Comparison of ENCODE assay signal across 8 cellular contexts in the genomic region with DNA sequence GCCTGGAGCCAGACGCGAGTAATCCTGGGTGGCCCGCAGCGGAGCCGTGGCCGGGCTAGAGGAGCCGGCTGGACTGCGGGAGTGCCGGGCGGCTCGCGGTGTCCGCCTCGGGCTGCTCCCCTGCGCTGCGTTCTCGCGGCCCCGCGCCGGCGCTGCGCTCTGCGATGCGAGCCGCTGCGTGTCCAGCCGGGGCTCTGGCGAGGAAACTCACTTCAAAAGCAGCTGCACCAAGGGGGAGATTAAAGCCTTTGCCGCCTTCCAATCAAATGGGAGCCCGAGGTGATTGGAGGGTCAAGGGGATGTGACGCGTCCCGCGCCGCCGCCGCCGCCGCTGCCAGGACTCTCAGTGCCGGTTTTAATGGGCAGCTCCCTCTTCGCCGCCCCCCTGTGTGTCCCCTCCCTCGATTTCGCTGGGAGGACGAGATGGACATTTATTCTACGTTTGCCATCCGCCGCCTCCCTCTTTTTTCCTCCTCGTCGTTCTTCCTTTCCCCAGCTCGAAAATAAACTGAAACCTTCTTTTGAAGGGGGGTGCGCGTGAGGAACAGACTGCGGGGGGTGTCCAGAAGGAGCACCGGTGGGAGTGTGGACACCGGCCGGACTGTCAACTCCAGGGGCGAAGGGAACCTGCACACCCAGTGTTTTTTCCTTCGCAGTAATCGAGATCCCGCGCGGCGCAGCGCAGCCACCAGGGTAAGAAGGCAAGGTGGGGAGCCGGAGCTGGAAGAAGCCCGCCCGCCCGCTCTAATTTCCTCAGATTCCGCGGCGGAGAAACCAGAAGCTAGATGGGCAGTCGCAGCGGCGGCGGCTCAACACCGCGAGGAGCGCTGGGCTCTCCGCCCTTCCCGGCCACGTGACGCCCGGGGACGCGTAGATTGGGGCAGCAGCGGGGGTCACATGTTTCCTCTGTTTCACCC. TPM values are rescaled to one million over a fixed set of nuclear protein-coding genes. Genes with fewer than 3 reads are reported as not detected.
DNase-seq lines count a peak whose midpoint lies in the region; ATAC-seq, FAIRE-seq and TF ChIP-seq lines count a peak whose summit lies in the region.

A gene with protein sequence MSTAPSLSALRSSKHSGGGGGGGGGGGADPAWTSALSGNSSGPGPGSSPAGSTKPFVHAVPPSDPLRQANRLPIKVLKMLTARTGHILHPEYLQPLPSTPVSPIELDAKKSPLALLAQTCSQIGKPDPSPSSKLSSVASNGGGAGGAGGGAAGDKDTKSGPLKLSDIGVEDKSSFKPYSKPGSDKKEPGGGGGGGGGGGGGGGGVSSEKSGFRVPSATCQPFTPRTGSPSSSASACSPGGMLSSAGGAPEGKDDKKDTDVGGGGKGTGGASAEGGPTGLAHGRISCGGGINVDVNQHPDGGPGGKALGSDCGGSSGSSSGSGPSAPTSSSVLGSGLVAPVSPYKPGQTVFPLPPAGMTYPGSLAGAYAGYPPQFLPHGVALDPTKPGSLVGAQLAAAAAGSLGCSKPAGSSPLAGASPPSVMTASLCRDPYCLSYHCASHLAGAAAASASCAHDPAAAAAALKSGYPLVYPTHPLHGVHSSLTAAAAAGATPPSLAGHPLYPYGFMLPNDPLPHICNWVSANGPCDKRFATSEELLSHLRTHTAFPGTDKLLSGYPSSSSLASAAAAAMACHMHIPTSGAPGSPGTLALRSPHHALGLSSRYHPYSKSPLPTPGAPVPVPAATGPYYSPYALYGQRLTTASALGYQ (minus strand): TSS at position 196 of the 917 bp plus-strand sequence. CDS start 345 bp downstream, outside the sequence.

- H3K27ac ChIP-seq in 22Rv1 (peak within 1 kb of the TSS; percentile 100), endodermal cell (ENCODE audit: low read depth, low read length) (peak within 1 kb of the TSS; percentile 93), lung (ENCODE audit: low read depth in 1 of 2, low read length in 1 of 2) (peak within 1 kb of the TSS; percentile 92 to 98)

- TF ChIP-seq POLR2A in GM12892 (IDR thresholded peaks at IDR 0.05; ENCODE audit: low read depth, low read length) = no peak

- no peak for TF ChIP-seq CTCF in 22Rv1 (IDR thresholded peaks at IDR 0.05)
- peak; percentile 37 for TF ChIP-seq CTCF in endodermal cell (conservative IDR thresholded peaks at IDR 0.05)
- no peak for TF ChIP-seq CTCF in lung (IDR thresholded peaks at IDR 0.05; ENCODE audit: control extremely low read depth, extremely low read depth)

- H3K9ac ChIP-seq in endodermal cell (ENCODE audit: extremely low read depth, low read length, poor library complexity, severe bottlenecking) = no peak within 1 kb of the TSS

- H3K9me3 ChIP-seq in endodermal cell (ENCODE audit: control insufficient read depth, low read length) = no peaks in the 10 kb centered on the region
- no peaks in the 10 kb centered on the region for H3K9me3 ChIP-seq in lung (ENCODE audit: control insufficient read depth in 2 of 2, insufficient read depth in 1 of 2, low read length in 1 of 2)

- FAIRE-seq in GM12892 (lab: Jason Lieb, UNC) (no peak), TTC549 (lab: Jason Lieb, UNC) (peak; percentile 95)

- H3K4me3 ChIP-seq in endodermal cell (ENCODE audit: low read length) = peak within 1 kb of the TSS; percentile 87
- peak within 1 kb of the TSS; percentile 96 for H3K4me3 ChIP-seq in lung

- H3K36me3 Mint-ChIP-seq in endodermal cell (ENCODE audit: low read depth) = no peaks in the 10 kb centered on the region

- DNase-seq in GM12892 (ENCODE audit: insufficient read length) = peak; percentile 48
- DNase-seq in NCI-H187 treated with DMSO at 0.1 percent for 48 hours (lab: John Stamatoyannopoulos, UW) = peak; percentile 70
- peak; percentile 96 for DNase-seq in endodermal cell
- DNase-seq in lung (ENCODE audit: low spot score) = peak; percentile 96
- peak; percentile 66 for DNase-seq in stimulated activated naive CD8-positive, alpha-beta T cell treated with anti-CD3 and anti-CD28 coated beads, Interleukin-15, Interleukin-2, amounts not matched to agents 100 U/mL and 50 U/mL, for 24 hours

- ATAC-seq in HG02885 (IDR thresholded peaks at IDR 0.05; ENCODE audit: poor library complexity, unreplicated experiment) (peak; percentile 36), lung (ENCODE audit: insufficient read depth, low FRiP score) (peak; percentile 51)
- ATAC-seq in stimulated activated naive CD8-positive, alpha-beta T cell treated with anti-CD3 and anti-CD28 coated beads, Interleukin-15, Interleukin-2, amounts not matched to agents 100 U/mL and 50 U/mL, for 24 hours = peak; percentile 34

- H3K27ac Mint-ChIP-seq in endodermal cell = peak within 1 kb of the TSS; percentile 86

- H3K27me3 Mint-ChIP-seq in endodermal cell (ENCODE audit: insufficient read depth) = peaks cover 89% of the 10 kb centered on the region

- H3K27me3 ChIP-seq in endodermal cell (ENCODE audit: control insufficient read depth, insufficient read depth, low read length, poor library complexity, severe bottlenecking) = peaks cover 83% of the 10 kb centered on the region
- no peaks in the 10 kb centered on the region for H3K27me3 ChIP-seq in lung (ENCODE audit: control insufficient read depth, insufficient read depth)

- no peaks in the 10 kb centered on the region for H3K36me3 ChIP-seq in endodermal cell (ENCODE audit: control insufficient read depth, insufficient read depth, low read length)
- peaks cover 0 to 13% of the 10 kb centered on the region in 2 donors for H3K36me3 ChIP-seq in lung (ENCODE audit: control insufficient read depth in 2 of 2, insufficient read depth in 2 of 2, low read length in 2 of 2)

- H3K4me3 Mint-ChIP-seq in endodermal cell = peak within 1 kb of the TSS; percentile 61

- H3K9me3 Mint-ChIP-seq in endodermal cell = no peaks in the 10 kb centered on the region

- peaks cover 35% of the 10 kb centered on the region for H3K4me1 Mint-ChIP-seq in endodermal cell

- H3K4me1 ChIP-seq in endodermal cell (ENCODE audit: control insufficient read depth, insufficient read depth, low read length) (peaks cover 2% of the 10 kb centered on the region), lung (ENCODE audit: control insufficient read depth in 2 of 2, insufficient read depth in 2 of 2, low read length in 2 of 2) (peaks cover 0 to 5% of the 10 kb centered on the region in 2 donors)

- WGBS in endodermal cell (ENCODE audit: insufficient coverage in 1 of 2, insufficient read length in 1 of 2), 2 experiments = 0 to 1% methylated on average over 33 to 88 of the region's 88 CpGs
- 0% methylated on average over 65 to 88 of the region's 88 CpGs for WGBS in lung, 2 donors

RNA-seq across cellular contexts. Expression of the gene that starts here (rescaled TPM):
- polyA plus RNA-seq in GM12892 (2012; ENCODE audit: missing spikeins) = not detected
- total RNA-seq in endodermal cell (1 to 10 TPM in 1 of 2 donors, under 1 TPM in 1; 0.40 to 1.1 TPM), lung (10 to 100 TPM; 24.8 to 37.8 TPM)
- polyA plus RNA-seq in endodermal cell (2013, experiment 1 of 2) = 67.9 TPM
- 68.5 TPM for polyA plus RNA-seq in endodermal cell (2013, experiment 2 of 2)
- 10 to 100 TPM; 11.7 to 32.1 TPM for polyA plus RNA-seq in lung

Comparison
In these comparisons a context has a peak if more than half of its experiments do, and no peak if none do; other contexts are left out.
1. Peak in every context shown above with its lines: DNase-seq, ATAC-seq, H3K4me3 ChIP-seq and H3K27ac ChIP-seq.
2. RNA of the gene that starts here (total RNA-seq): 24.8 to 37.8 TPM in lung; 0.40 to 1.1 TPM in endodermal cell; every median in the first group is over 10 times any median in the second.